Comparison of ENCODE assay signal across 8 cellular contexts in the genomic region with DNA sequence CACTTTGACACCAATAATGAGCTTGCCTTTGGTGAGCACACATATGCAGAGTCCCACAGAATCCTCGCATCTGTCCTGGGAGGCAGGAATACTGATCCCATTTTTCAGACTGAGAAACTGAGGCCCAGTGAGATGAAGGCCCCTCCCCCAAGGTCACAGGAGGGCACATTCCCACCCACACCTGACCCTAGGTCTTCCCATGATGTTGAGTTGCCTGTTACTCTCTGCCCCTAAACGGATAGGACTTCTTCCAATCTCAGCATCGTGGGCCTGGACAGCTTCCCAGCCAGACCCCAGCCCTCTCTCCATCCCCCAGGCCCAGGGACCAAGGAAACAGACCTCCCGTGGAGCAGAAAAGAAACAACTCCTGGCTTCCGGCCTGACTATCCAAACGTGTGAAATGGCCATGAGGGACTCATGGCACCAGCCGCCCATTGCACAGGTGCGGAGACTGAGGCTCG. TPM values are rescaled to one million over a fixed set of nuclear protein-coding genes. Genes with fewer than 3 reads are reported as not detected.
DNase-seq lines count a peak whose midpoint lies in the region; ATAC-seq and TF ChIP-seq lines count a peak whose summit lies in the region.

No MANE protein-coding gene starts in this region.

- no peaks in the 10 kb centered on the region for H3K36me3 Mint-ChIP-seq in activated naive CD4-positive, alpha-beta T cell treated with anti-CD3 and anti-CD28 coated beads, Interleukin-2, amount 50 U/mL, for 24 hours
- peaks cover 0 to 5% of the 10 kb centered on the region in 2 donors for H3K36me3 Mint-ChIP-seq in activated naive CD4-positive, alpha-beta T cell treated with anti-CD3 and anti-CD28 coated beads, Interleukin-2, amount 50 U/mL, for 72 hours

- H3K27me3 ChIP-seq in tibial nerve: no peaks in the 10 kb centered on the region

- no peaks in the 10 kb centered on the region for H3K27me3 Mint-ChIP-seq in activated naive CD4-positive, alpha-beta T cell treated with anti-CD3 and anti-CD28 coated beads, Interleukin-2, amount 50 U/mL, for 24 hours

- no peaks in the 10 kb centered on the region for H3K36me3 ChIP-seq in tibial nerve

- H3K4me1 ChIP-seq in tibial nerve: peaks cover 0 to 50% (median 23%) of the 10 kb centered on the region in 4 donors

- peak overlapping the region; percentile 76 for H3K4me3 Mint-ChIP-seq in activated naive CD4-positive, alpha-beta T cell treated with anti-CD3 and anti-CD28 coated beads, Interleukin-2, amount 50 U/mL, for 24 hours

- peak overlapping the region; percentile 64 to 95 (median 90) for H3K4me3 ChIP-seq in tibial nerve

- peak overlapping the region; percentile 70 to 94 (median 90) for H3K27ac ChIP-seq in tibial nerve

- no peak for ATAC-seq in activated naive CD4-positive, alpha-beta T cell treated with anti-CD3 and anti-CD28 coated beads, Interleukin-2, amount 50 U/mL, for 72 hours
- no peak for ATAC-seq in GM21367 (IDR thresholded peaks at IDR 0.05; ENCODE audit: unreplicated experiment)

- WGBS in tibial nerve, 2 donors: 18 to 21% methylated on average over 8 of the region's 9 CpGs

- H3K9me3 ChIP-seq in tibial nerve: no peaks in the 10 kb centered on the region

- no peak for TF ChIP-seq EP300 in tibial nerve (IDR thresholded peaks at IDR 0.05)

- TF ChIP-seq POLR2A in tibial nerve (IDR thresholded peaks at IDR 0.05): no peak

- no peaks in the 10 kb centered on the region for H3K9me3 Mint-ChIP-seq in activated naive CD4-positive, alpha-beta T cell treated with anti-CD3 and anti-CD28 coated beads, Interleukin-2, amount 50 U/mL, for 24 hours
- H3K9me3 Mint-ChIP-seq in activated naive CD4-positive, alpha-beta T cell treated with anti-CD3 and anti-CD28 coated beads, Interleukin-2, amount 50 U/mL, for 72 hours: no peaks in the 10 kb centered on the region

- no peak for TF ChIP-seq CTCF in tibial nerve (IDR thresholded peaks at IDR 0.05)

- H3K4me1 Mint-ChIP-seq in activated naive CD4-positive, alpha-beta T cell treated with anti-CD3 and anti-CD28 coated beads, Interleukin-2, amount 50 U/mL, for 24 hours: peaks cover 40% of the 10 kb centered on the region

- no peak for DNase-seq in activated naive CD4-positive, alpha-beta T cell (lab: John Stamatoyannopoulos, UW)
- peak in 1 of 2 donors; percentile 53 for DNase-seq in activated naive CD4-positive, alpha-beta T cell treated with anti-CD3 and anti-CD28 coated beads, Interleukin-2, amount 50 U/mL, for 72 hours (ENCODE audit: low spot score in 2 of 2)
- DNase-seq in kidney tubule cell (ENCODE audit: low spot score) (peak; percentile 35), tibial nerve (ENCODE audit: low spot score in 2 of 2) (no peak), cerebellar nuclear complex (lab: John Stamatoyannopoulos, UW) (no peak), NAMALWA (ENCODE audit: low spot score) (no peak)

- H3K27ac Mint-ChIP-seq in activated naive CD4-positive, alpha-beta T cell treated with anti-CD3 and anti-CD28 coated beads, Interleukin-2, amount 50 U/mL, for 24 hours: no peak overlapping the region
- H3K27ac Mint-ChIP-seq in activated naive CD4-positive, alpha-beta T cell treated with anti-CD3 and anti-CD28 coated beads, Interleukin-2, amount 50 U/mL, for 72 hours: peak overlapping the region; percentile 79 to 85

RNA-seq across cellular contexts. Expression of a gene that starts 0.9 kb away (rescaled TPM):
- total RNA-seq in activated naive CD4-positive, alpha-beta T cell treated with anti-CD3 and anti-CD28 coated beads, Interleukin-2, amount 50 U/mL, for 72 hours: 10 to 100 TPM; 44.1 to 59.9 TPM
- total RNA-seq in tibial nerve: 100 to 1,000 TPM; 117 to 175 (median 129) TPM

RNA-seq across cellular contexts. Expression of a gene that starts 9.2 kb away (rescaled TPM):
- total RNA-seq in activated naive CD4-positive, alpha-beta T cell treated with anti-CD3 and anti-CD28 coated beads, Interleukin-2, amount 50 U/mL, for 72 hours: 10 to 100 TPM; 30.4 to 79.3 TPM
- total RNA-seq in tibial nerve: 10 to 100 TPM; 25.3 to 56.7 (median 34.2) TPM

RNA-seq across cellular contexts. Expression of a gene that starts 53.7 kb away (rescaled TPM):
- total RNA-seq in activated naive CD4-positive, alpha-beta T cell treated with anti-CD3 and anti-CD28 coated beads, Interleukin-2, amount 50 U/mL, for 72 hours: 10 to 100 TPM; 11.6 to 36.1 TPM
- total RNA-seq in tibial nerve: 10 to 100 TPM in 1 of 4 donors, 1 to 10 TPM in 3; 4.7 to 12.0 (median 6.7) TPM
